In the genomic region with DNA sequence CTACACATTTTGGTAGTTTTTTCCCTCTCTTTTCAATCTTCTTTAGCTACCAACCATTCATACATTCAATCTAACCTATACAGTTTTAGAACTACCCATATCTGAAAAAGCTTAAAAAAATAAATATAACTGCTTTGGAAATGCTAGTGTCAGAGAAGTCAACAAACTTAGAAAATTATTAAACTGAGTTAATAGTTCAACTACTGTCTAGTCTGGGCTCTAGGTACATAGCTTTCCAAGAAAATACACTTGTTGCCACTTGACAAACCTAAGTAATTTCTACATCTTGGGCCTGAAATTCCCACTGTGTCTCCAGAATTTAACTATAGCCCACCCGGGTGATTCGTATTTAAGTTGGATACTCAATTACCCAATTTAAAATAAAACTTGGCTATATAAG, we compare ENCODE assay signal across 29 cellular contexts.
"Had no signal": no experiment of that assay in that cellular context is flagged by ENCODE, and none has a peak within 500 bp of the region (broad histone marks: within the 10 kb centered on the region; RNA-seq: fewer than 3 reads in every experiment).

No MANE protein-coding gene starts in this region.

- H3K9me3 ChIP-seq: heart right ventricle, left lung, lower lobe of right lung, pancreas, psoas muscle, right atrium auricular region, stomach, testis, thyroid gland, transverse colon, upper lobe of left lung, vagina had no signal

- H3K27ac Mint-ChIP-seq: nephron; stimulated activated naive B cell treated with anti-CD40 and anti-IgM and Interleukin-4, amounts not matched to agents 10 μg/mL and 1 μg/mL and 100 μg/mL, for 72 hours had no signal

- H3K4me3 ChIP-seq: heart right ventricle, hepatocyte, left lung, lower lobe of right lung, pancreas, psoas muscle, right atrium auricular region, skin epidermis, stomach, testis, thyroid gland, transverse colon, upper lobe of left lung, vagina had no signal

- H3K9me3 Mint-ChIP-seq: naive thymus-derived CD8-positive, alpha-beta T cell; nephron; neural crest cell; stimulated activated naive B cell treated with anti-CD40 and anti-IgM and Interleukin-4, amounts not matched to agents 10 μg/mL and 1 μg/mL and 100 μg/mL, for 72 hours had no signal

- H3K4me1 Mint-ChIP-seq: neural crest cell had no signal

- H3K4me3 Mint-ChIP-seq: naive thymus-derived CD8-positive, alpha-beta T cell; nephron; neural crest cell; stimulated activated naive B cell treated with anti-CD40 and anti-IgM and Interleukin-4, amounts not matched to agents 10 μg/mL and 1 μg/mL and 100 μg/mL, for 72 hours had no signal

- ATAC-seq: heart right ventricle; left cardiac atrium; left lung; lower lobe of right lung; naive thymus-derived CD8-positive, alpha-beta T cell; pancreas; psoas muscle; sciatic nerve; stimulated activated naive B cell treated with anti-CD40 and anti-IgM and Interleukin-4, amounts not matched to agents 10 μg/mL and 1 μg/mL and 100 μg/mL, for 72 hours; stimulated activated naive CD8-positive, alpha-beta T cell treated with anti-CD3 and anti-CD28 coated beads, Interleukin-15, Interleukin-2, amounts not matched to agents 100 U/mL and 50 U/mL, for 24 hours had no signal

- H3K27ac ChIP-seq: heart right ventricle, hepatocyte, left lung, lower lobe of right lung, pancreas, psoas muscle, right atrium auricular region, skin epidermis, stomach, testis, transverse colon, upper lobe of left lung, vagina had no signal

- FAIRE-seq: pancreas had no signal

- DNase-seq: heart right ventricle; left cardiac atrium; left lung; lower lobe of right lung; mammary epithelial cell; mesenchymal stem cell; naive thymus-derived CD8-positive, alpha-beta T cell; nucleus accumbens; pancreas; posterior cingulate gyrus; psoas muscle; stimulated activated CD4-positive, alpha-beta T cell treated with anti-CD3 and anti-CD28 coated beads, Interleukin-12 subunit alpha, Interleukin-12 subunit beta, amount 100 ng/mL, for 4 hours; stimulated activated CD4-positive, alpha-beta T cell treated with anti-CD3 and anti-CD28 coated beads, Interleukin-15, amount 100 ng/mL, for 24 hours; stimulated activated CD4-positive, alpha-beta T cell treated with anti-CD3 and anti-CD28 coated beads, Interleukin-2, amount 100 ng/mL, for 24 hours; stimulated activated CD4-positive, alpha-beta T cell treated with anti-CD3 and anti-CD28 coated beads, Interleukin-4, amount 100 ng/mL, for 1 hour; stimulated activated naive B cell treated with anti-CD40 and anti-IgM and Interleukin-4, amounts not matched to agents 10 μg/mL and 1 μg/mL and 100 μg/mL, for 72 hours; stimulated activated naive CD8-positive, alpha-beta T cell treated with anti-CD3 and anti-CD28 coated beads, Interleukin-15, Interleukin-2, amounts not matched to agents 100 U/mL and 50 U/mL, for 24 hours; stomach; testis; thyroid gland; transverse colon; upper lobe of left lung had no signal

- H3K27me3 ChIP-seq: heart right ventricle, hepatocyte, left lung, pancreas, right atrium auricular region, stomach, testis, thyroid gland, transverse colon, upper lobe of left lung, vagina had no signal

- H2AFZ ChIP-seq: hepatocyte had no signal

- H3K4me1 ChIP-seq: left lung, lower lobe of right lung, right atrium auricular region, testis, transverse colon, upper lobe of left lung, vagina had no signal

- H3K27me3 Mint-ChIP-seq: naive thymus-derived CD8-positive, alpha-beta T cell; stimulated activated naive B cell treated with anti-CD40 and anti-IgM and Interleukin-4, amounts not matched to agents 10 μg/mL and 1 μg/mL and 100 μg/mL, for 72 hours had no signal

- H3K4me2 ChIP-seq: hepatocyte had no signal
